ENCODE assay signal across 9 cellular contexts in genomic region chr13:51995677-51996551, GRCh38. TPM values are rescaled to one million over a fixed set of nuclear protein-coding genes. Genes with fewer than 3 reads are reported as not detected.
A peak's percentile ranks its signal among the peaks of the same experiment; 100 is the strongest.
DNase-seq lines count a peak whose midpoint lies in the region; ATAC-seq, FAIRE-seq and TF ChIP-seq lines count a peak whose summit lies in the region.
"Had no signal": no experiment of that assay in that cellular context is flagged by ENCODE, and none has a peak within 500 bp of the region (broad histone marks: within the 10 kb centered on the region; RNA-seq: fewer than 3 reads in every experiment).

No MANE protein-coding gene starts in this region.

- H3K36me3 ChIP-seq in endothelial cell of umbilical vein (ENCODE audit: control insufficient read depth in 2 of 2, extremely low read depth in 1 of 2, insufficient read depth in 2 of 2, low read length in 2 of 2) (no peaks in the 10 kb centered on the region), mucosa of stomach (ENCODE audit: control insufficient read depth, insufficient read depth, low read length) (no peaks in the 10 kb centered on the region)

- ATAC-seq in HG03135 (IDR thresholded peaks at IDR 0.05; ENCODE audit: unreplicated experiment) (no peak), GM18867 (IDR thresholded peaks at IDR 0.05; ENCODE audit: unreplicated experiment) (no peak)

- no peak overlapping the region for H2AFZ ChIP-seq in endothelial cell of umbilical vein (ENCODE audit: low read depth, low read length)

- no peak for FAIRE-seq in endothelial cell of umbilical vein (lab: Jason Lieb, UNC)

- H3K79me2 ChIP-seq in endothelial cell of umbilical vein (ENCODE audit: control insufficient read depth, insufficient read depth, low read length) = no peaks in the 10 kb centered on the region

- no peak overlapping the region for H3K27ac ChIP-seq in endothelial cell of umbilical vein (ENCODE audit: insufficient read depth, low read depth, low read length)
- H3K27ac ChIP-seq: HL-60 had no signal

- H3K4me2 ChIP-seq in endothelial cell of umbilical vein (ENCODE audit: insufficient read depth, low read length) = no peak overlapping the region

- BruUV-seq in endothelial cell of umbilical vein (replicated peaks; lab: Mats Ljungman, UMichigan) = no TSS peak

- H3K4me3 ChIP-seq in endothelial cell of umbilical vein (replicated peaks in 1 of 3; ENCODE audit: insufficient read depth in 1 of 3, low read depth in 1 of 3, low read length in 3 of 3) (no peak overlapping the region), mucosa of stomach (ENCODE audit: low read length) (no peak overlapping the region)

- intact Hi-C loops in endothelial cell of umbilical vein (cut with micrococcal nuclease) = no loop called here

- H3K27me3 ChIP-seq in endothelial cell of umbilical vein (ENCODE audit: control insufficient read depth in 2 of 2, insufficient read depth in 2 of 2, low read length in 2 of 2) (peaks cover 17 to 19% of the 10 kb centered on the region in 2 experiments), mucosa of stomach (ENCODE audit: control insufficient read depth, insufficient read depth, low read length) (no peaks in the 10 kb centered on the region)

- H3K9ac ChIP-seq in endothelial cell of umbilical vein (replicated peaks; ENCODE audit: extremely low read depth, insufficient read depth, low read length) = no peak overlapping the region
- peak overlapping the region; percentile 44 for H3K9ac ChIP-seq in mucosa of stomach (ENCODE audit: low read length)

- TF ChIP-seq CTCF in endothelial cell of umbilical vein (IDR thresholded peaks at IDR 0.05; ENCODE audit: extremely low read depth in 1 of 2, insufficient read depth in 1 of 2, low read depth in 1 of 2, low read length in 2 of 2) = no peak

- no peaks in the 10 kb centered on the region for H3K4me1 ChIP-seq in endothelial cell of umbilical vein (ENCODE audit: control insufficient read depth, extremely low read depth, insufficient read depth, low read length)
- H3K4me1 ChIP-seq in mucosa of stomach (ENCODE audit: control insufficient read depth, insufficient read depth, low read length) = peaks cover 57% of the 10 kb centered on the region

- DNase-seq in Ammon's horn (ENCODE audit: low spot score) = peak; percentile 61
- DNase-seq in NCI-H524 treated with DMSO at 0.1 percent for 48 hours (lab: John Stamatoyannopoulos, UW) = peak; percentile 13
- peak; percentile 30 for DNase-seq in endothelial cell of umbilical vein (ENCODE audit: low read depth, low spot score)
- DNase-seq in GM19238 (ENCODE audit: insufficient read length, low spot score) = no peak
- no peak for DNase-seq in germinal center (ENCODE audit: low spot score)

- CTCF ChIA-PET in endothelial cell of umbilical vein (lab: Charles Lee) = no interaction called here

- dilution Hi-C loops in endothelial cell of umbilical vein (cut with MboI; ENCODE audit: extremely low pct_ligation_motif_present, low sequenced_read_pairs) = no loop called here

- no peaks in the 10 kb centered on the region for H4K20me1 ChIP-seq in endothelial cell of umbilical vein (replicated peaks; ENCODE audit: control insufficient read depth, extremely low read depth, insufficient read depth, low read length)

- no peaks in the 10 kb centered on the region for H3K9me1 ChIP-seq in endothelial cell of umbilical vein (replicated peaks; ENCODE audit: control insufficient read depth, extremely low read depth, insufficient read depth, low read length)

- POLR2A ChIA-PET in endothelial cell of umbilical vein (lab: Charles Lee) = no interaction called here

- TF ChIP-seq POLR2A in endothelial cell of umbilical vein (IDR thresholded peaks at IDR 0.05; ENCODE audit: low read depth, low read length) = no peak

- H3K9me3 ChIP-seq in endothelial cell of umbilical vein (replicated peaks; ENCODE audit: control insufficient read depth, insufficient read depth, low read length) (no peaks in the 10 kb centered on the region), mucosa of stomach (ENCODE audit: control insufficient read depth, low read length) (no peaks in the 10 kb centered on the region)

TF ChIP-seq in endothelial cell of umbilical vein, 7 proteins besides CTCF, POLR2A, EP300 and RAD21:
- TF ChIP-seq GATA2 (IDR thresholded peaks at IDR 0.05; ENCODE audit: insufficient read depth, insufficient read length, low read depth, low read length) (no peak), JUN (IDR thresholded peaks at IDR 0.05; ENCODE audit: borderline replicate concordance, insufficient read depth, insufficient read length, low read depth) (no peak), EZH2 (IDR thresholded peaks at IDR 0.05; ENCODE audit: borderline replicate concordance, low read depth, low read length, severe bottlenecking) (no peak), POLR2AphosphoS5 (IDR thresholded peaks at IDR 0.05; ENCODE audit: insufficient read depth, low read depth, low read length) (no peak), MYC (IDR thresholded peaks at IDR 0.05; ENCODE audit: low read depth, low read length) (no peak), MAX (IDR thresholded peaks at IDR 0.05; ENCODE audit: insufficient read depth, insufficient read length) (no peak), FOS (IDR thresholded peaks at IDR 0.05; ENCODE audit: borderline replicate concordance, insufficient read depth, low read length) (no peak)
TF ChIP-seq in endothelial cell of umbilical vein: peak in this region for 0.

RNA-seq across cellular contexts. Expression of gene ATP7B, which starts 15.3 kb away (rescaled TPM):
- 8.0 TPM in 2 replicates for total RNA-seq in endothelial cell of umbilical vein
- 3.9 and 4.2 TPM in 2 replicates for polyA plus RNA-seq in endothelial cell of umbilical vein
- polyA plus RNA-seq in endothelial cell of umbilical vein (2011; cell fraction: cytosol; rRNA removed) = 2.7 and 3.4 TPM in 2 replicates
- polyA plus RNA-seq in endothelial cell of umbilical vein (2011; cell fraction: nucleus; rRNA removed) = 14.5 and 16.1 TPM in 2 replicates
- 3.7 and 4.9 TPM in 2 replicates for polyA plus RNA-seq in endothelial cell of umbilical vein (2012)
- 13.2 and 14.7 TPM in 2 replicates for polyA minus RNA-seq in endothelial cell of umbilical vein
- 2.0 TPM for polyA minus RNA-seq in endothelial cell of umbilical vein (2011; cell fraction: cytosol; rRNA and poly(A)+ RNA removed)
- 13.4 and 14.2 TPM in 2 replicates for polyA minus RNA-seq in endothelial cell of umbilical vein (2011; cell fraction: nucleus; rRNA and poly(A)+ RNA removed)

RNA-seq across cellular contexts. Expression of gene ALG11, which starts 16.3 kb away (rescaled TPM):
- total RNA-seq in endothelial cell of umbilical vein = 31.0 and 34.7 TPM in 2 replicates
- polyA plus RNA-seq in endothelial cell of umbilical vein = 4.3 and 6.5 TPM in 2 replicates
- polyA plus RNA-seq in endothelial cell of umbilical vein (2011; cell fraction: cytosol; rRNA removed) = 5.3 and 5.7 TPM in 2 replicates
- 10.7 and 17.3 TPM in 2 replicates for polyA plus RNA-seq in endothelial cell of umbilical vein (2011; cell fraction: nucleus; rRNA removed)
- 18.3 and 21.5 TPM in 2 replicates for polyA plus RNA-seq in endothelial cell of umbilical vein (2012)
- polyA minus RNA-seq in endothelial cell of umbilical vein = 19.5 and 21.5 TPM in 2 replicates
- polyA minus RNA-seq in endothelial cell of umbilical vein (2011; cell fraction: cytosol; rRNA and poly(A)+ RNA removed) = 6.9 TPM
- 16.7 and 23.0 TPM in 2 replicates for polyA minus RNA-seq in endothelial cell of umbilical vein (2011; cell fraction: nucleus; rRNA and poly(A)+ RNA removed)

RNA-seq across cellular contexts. Expression of gene UTP14C, which starts 28.6 kb away (rescaled TPM):
- 9.4 and 10.9 TPM in 2 replicates for total RNA-seq in endothelial cell of umbilical vein
- 3.3 and 4.1 TPM in 2 replicates for polyA plus RNA-seq in endothelial cell of umbilical vein
- polyA plus RNA-seq in endothelial cell of umbilical vein (2011; cell fraction: cytosol; rRNA removed) = 5.0 TPM in 2 replicates
- 4.8 and 6.8 TPM in 2 replicates for polyA plus RNA-seq in endothelial cell of umbilical vein (2011; cell fraction: nucleus; rRNA removed)
- polyA plus RNA-seq in endothelial cell of umbilical vein (2012) = 9.1 TPM in 2 replicates
- polyA minus RNA-seq in endothelial cell of umbilical vein = 6.1 and 9.4 TPM in 2 replicates
- polyA minus RNA-seq in endothelial cell of umbilical vein (2011; cell fraction: cytosol; rRNA and poly(A)+ RNA removed) = 4.2 TPM
- polyA minus RNA-seq in endothelial cell of umbilical vein (2011; cell fraction: nucleus; rRNA and poly(A)+ RNA removed) = 5.4 and 6.8 TPM in 2 replicates

Comparison
In these comparisons a context has a peak if more than half of its experiments do, and no peak if none do; other contexts are left out.
1. DNase-seq: peak in Ammon's horn (single experiment), NCI-H524 treated with DMSO at 0.1 percent for 48 hours (single experiment) and endothelial cell of umbilical vein (single experiment); none in GM19238 (single experiment) and germinal center (single experiment).